In the genomic region with DNA sequence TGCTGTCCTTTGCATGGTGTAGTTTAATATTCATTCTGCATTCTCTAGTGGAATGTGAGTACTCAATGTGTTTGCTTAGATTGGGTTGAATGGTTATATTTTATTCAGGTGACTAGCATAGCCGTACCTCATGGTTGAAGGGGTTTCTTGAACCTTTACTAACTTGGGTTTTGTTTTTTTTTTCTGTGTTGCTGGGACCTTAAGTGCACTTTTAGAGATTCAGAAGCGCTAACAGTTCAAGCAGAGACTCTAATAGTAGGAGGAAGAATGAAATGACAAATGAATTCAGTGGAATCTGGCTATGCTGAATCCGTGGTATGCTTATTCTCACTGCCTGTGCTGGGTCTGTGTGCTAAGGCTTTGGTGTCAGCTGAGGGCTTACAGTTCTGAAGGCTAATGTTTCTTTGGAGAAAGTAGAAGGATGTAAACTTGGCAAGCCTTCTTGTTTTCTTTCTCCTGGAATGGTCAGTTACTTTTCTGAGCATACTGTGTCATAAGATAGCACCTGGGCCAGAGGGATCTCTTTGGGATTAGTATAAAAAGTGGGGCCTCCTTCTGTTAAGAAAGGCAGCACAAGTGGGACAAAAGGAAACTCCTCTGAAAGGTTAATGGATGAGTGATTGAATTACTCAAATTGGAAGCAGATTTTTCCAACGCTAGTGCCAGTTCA, we compare ENCODE assay signal across 22 cellular contexts. TPM values are rescaled to one million over a fixed set of nuclear protein-coding genes. Genes with fewer than 3 reads are reported as not detected.
DNase-seq lines count a peak whose midpoint lies in the region; ATAC-seq, FAIRE-seq and TF ChIP-seq lines count a peak whose summit lies in the region.
"Had no signal": no experiment of that assay in that cellular context is flagged by ENCODE, and none has a peak within 500 bp of the region (broad histone marks: within the 10 kb centered on the region; RNA-seq: fewer than 3 reads in every experiment).

No MANE protein-coding gene starts in this region.

- CTCF ChIA-PET in K562 (lab: Yijun Ruan, JAX; ENCODE audit: low intra/inter-chr PET ratio) (no interaction called here), PC-9 (lab: Charles Lee) (no interaction called here)

- BruUV-seq in K562 (replicated peaks; lab: Mats Ljungman, UMichigan) (no TSS peak), PC-9 (replicated peaks; lab: Mats Ljungman, UMichigan) (no TSS peak)

- no peaks in the 10 kb centered on the region for H3K4me1 ChIP-seq in K562 (replicated peaks in 1 of 2; ENCODE audit: control insufficient read depth in 2 of 2, insufficient read depth in 2 of 2, low read length in 2 of 2)
- peaks cover 2 to 6% of the 10 kb centered on the region in 2 donors for H3K4me1 ChIP-seq in kidney (ENCODE audit: control insufficient read depth in 1 of 2, insufficient read depth in 1 of 2, low read depth in 1 of 2, low read length in 2 of 2)
- no peaks in the 10 kb centered on the region for H3K4me1 ChIP-seq in PC-9 (replicated peaks; ENCODE audit: insufficient read depth)
- no peaks in the 10 kb centered on the region for H3K4me1 ChIP-seq in pancreas
- no peaks in the 10 kb centered on the region for H3K4me1 ChIP-seq in HAP-1

- TF ChIP-seq POLR2A in K562 (conservative IDR thresholded peaks at IDR 0.05), result no peak

- ATAC-seq in K562 (no peak), pancreas (no peak)
- ATAC-seq: effector memory CD8-positive, alpha-beta T cell; GM23338 had no signal

- H3K9me3 ChIP-seq in K562 (replicated peaks; ENCODE audit: control insufficient read depth, insufficient read depth, low read depth, low read length) (no peaks in the 10 kb centered on the region), kidney (ENCODE audit: control insufficient read depth in 1 of 2, low read length in 2 of 2) (no peaks in the 10 kb centered on the region), PC-9 (ENCODE audit: insufficient read depth, low read depth) (no peaks in the 10 kb centered on the region), pancreas (no peaks in the 10 kb centered on the region), HAP-1 (no peaks in the 10 kb centered on the region)
- H3K9me3 ChIP-seq: testis had no signal

- in situ Hi-C loops in Caki2 (cut with HindIII; ENCODE audit: low pct_unique_long_range_greater_than_20kb, low sequenced_read_pairs) (no loop called here), K562 (cut with MboI) (no loop called here), HAP-1 (cut with MboI; ENCODE audit: low sequenced_read_pairs) (no loop called here)

- no peak for TF ChIP-seq EP300 in K562 (IDR thresholded peaks at IDR 0.05; ENCODE audit: low read length)

- H3K4me3 ChIP-seq in K562, result no peak overlapping the region
- peak overlapping the region in 1 of 2 donors; percentile 14 for H3K4me3 ChIP-seq in kidney (ENCODE audit: low read length in 2 of 2)
- no peak overlapping the region for H3K4me3 ChIP-seq in retinal pigment epithelial cell (ENCODE audit: low read length)
- no peak overlapping the region for H3K4me3 ChIP-seq in PC-9
- H3K4me3 ChIP-seq in pancreas, result no peak overlapping the region
- no peak overlapping the region for H3K4me3 ChIP-seq in HAP-1
- H3K4me3 ChIP-seq: GM23338, heart left ventricle had no signal

- H2AFZ ChIP-seq in K562 (ENCODE audit: low read depth, low read length) (peak overlapping the region; percentile 66), PC-9 (no peak overlapping the region)
- H2AFZ ChIP-seq: GM23338 had no signal

- FAIRE-seq in K562 (lab: Jason Lieb, UNC) (no peak), kidney (lab: Jason Lieb, UNC) (no peak), pancreas (lab: Jason Lieb, UNC) (no peak)
- FAIRE-seq: RCC 7860 had no signal

- no peak overlapping the region for H3K9ac ChIP-seq in K562 (ENCODE audit: insufficient read depth in 1 of 2, low read depth in 2 of 2, low read length in 2 of 2)
- H3K9ac ChIP-seq in kidney (ENCODE audit: low read length in 2 of 2), result no peak overlapping the region

- no peaks in the 10 kb centered on the region for H3K27me3 ChIP-seq in K562 (ENCODE audit: control insufficient read depth in 2 of 2, insufficient read depth in 2 of 2, low read length in 2 of 2)
- H3K27me3 ChIP-seq in PC-9 (ENCODE audit: insufficient read depth, low read depth), result no peaks in the 10 kb centered on the region
- H3K27me3 ChIP-seq in pancreas, result no peaks in the 10 kb centered on the region
- H3K27me3 ChIP-seq in HAP-1 (ENCODE audit: low read depth), result peaks cover 9% of the 10 kb centered on the region
- H3K27me3 ChIP-seq: brain microvascular endothelial cell, heart left ventricle, testis had no signal

- POLR2A ChIA-PET in K562 (lab: Yijun Ruan, JAX) (interaction anchor here (0.6 kb wide), 1 partner anchor 294 kb away, joined by 3 read pairs; no protein-coding TSS in a partner anchor), PC-9 (lab: Charles Lee; ENCODE audit: unreplicated experiment) (no interaction called here)

- TF ChIP-seq CTCF in K562 (IDR thresholded peaks at IDR 0.05 in 2 of 3, conservative IDR thresholded peaks at IDR 0.05 in 1 of 3; ENCODE audit: insufficient read depth in 2 of 3, low read depth in 1 of 3, low read length in 3 of 3) (no peak), kidney (IDR thresholded peaks at IDR 0.05; ENCODE audit: borderline replicate concordance, extremely low read depth, insufficient read depth) (no peak), retinal pigment epithelial cell (conservative IDR thresholded peaks at IDR 0.05; ENCODE audit: low read depth, low read length) (no peak), PC-9 (conservative IDR thresholded peaks at IDR 0.05) (no peak), pancreas (IDR thresholded peaks at IDR 0.05) (no peak)

- H3F3A ChIP-seq in PC-9 (ENCODE audit: insufficient read depth, low read depth), result no peaks in the 10 kb centered on the region; the same call in 1 of the 2 replicates

- H3K9me2 ChIP-seq in PC-9 (ENCODE audit: insufficient read depth), result 0 out of 2 replicates have a peak, but pooled peaks cover 4% of the 10 kb centered on the region

- intact Hi-C loops in K562 (cut with micrococcal nuclease) (no loop called here), kidney (cut with DNase I) (no loop called here), PC-9 (cut with micrococcal nuclease; ENCODE audit: unreplicated experiment) (no loop called here), pancreas (cut with DNase I) (no loop called here)

- H3K36me3 ChIP-seq in K562 (ENCODE audit: control insufficient read depth, insufficient read depth, low read length) (no peaks in the 10 kb centered on the region), kidney (ENCODE audit: control insufficient read depth in 1 of 2, insufficient read depth in 2 of 2, low read length in 2 of 2) (no peaks in the 10 kb centered on the region), PC-9 (ENCODE audit: low read depth) (no peaks in the 10 kb centered on the region), pancreas (no peaks in the 10 kb centered on the region), HAP-1 (replicated peaks) (no peaks in the 10 kb centered on the region)
- H3K36me3 ChIP-seq: brain microvascular endothelial cell, heart left ventricle, WERI-Rb-1 had no signal

- H3K4me2 ChIP-seq in K562 (ENCODE audit: insufficient read depth, low read length) (peak overlapping the region; percentile 38; the same call in 1 of the 2 replicates), PC-9 (no peak overlapping the region)
- H3K4me2 ChIP-seq: GM23338 had no signal

- 1% methylated on average over 4 of the region's 4 CpGs for WGBS in K562 (ENCODE audit: insufficient coverage, low coverage, missing lambda C conversion rate)
- 66 to 69% methylated on average over 4 of the region's 4 CpGs for WGBS in pancreas, 2 donors

- H3K79me2 ChIP-seq in K562 (ENCODE audit: control insufficient read depth, insufficient read depth, low read length), result no peaks in the 10 kb centered on the region
- H3K79me2 ChIP-seq in PC-9 (ENCODE audit: low read depth), result peaks cover 10% of the 10 kb centered on the region

- no peak overlapping the region for H3K27ac ChIP-seq in K562 (ENCODE audit: extremely low read depth, low read depth, low read length)
- peak overlapping the region; percentile 18 to 68 for H3K27ac ChIP-seq in kidney (ENCODE audit: low read depth in 2 of 2, low read length in 2 of 2)
- no peak overlapping the region for H3K27ac ChIP-seq in PC-9
- no peak overlapping the region for H3K27ac ChIP-seq in pancreas
- H3K27ac ChIP-seq: brain microvascular endothelial cell, testis, WERI-Rb-1 had no signal

- H4K20me1 ChIP-seq in K562 (replicated peaks; ENCODE audit: control insufficient read depth, insufficient read depth, low read length), result no peaks in the 10 kb centered on the region
- H4K20me1 ChIP-seq in PC-9 (ENCODE audit: insufficient read depth), result no peaks in the 10 kb centered on the region

- DNase-seq in Caki2 (ENCODE audit: low read depth) (peak; percentile 89), K562 (ENCODE audit: extremely low read depth in 1 of 4, low spot score in 3 of 4) (no peak), kidney (no peak), retinal pigment epithelial cell (ENCODE audit: low read depth) (peak; percentile 44), PC-9 (no peak), OCI-M2 (lab: John Stamatoyannopoulos, UW; ENCODE audit: unreplicated experiment) (no peak), pancreas (no peak), HAP-1 (ENCODE audit: low spot score in 2 of 2) (no peak)
- DNase-seq: activated effector memory CD4-positive, alpha-beta T cell treated with Interleukin-2 at 50 U/mL for 16 hours; AML-193; brain microvascular endothelial cell; DMS153; effector memory CD8-positive, alpha-beta T cell; heart left ventricle; MM.1S; NCI-H2081 treated with DMSO at 0.1 percent for 48 hours; NCI-H526 treated with DMSO at 0.1 percent for 48 hours; retina; WERI-Rb-1 had no signal

- H3K9me1 ChIP-seq in K562 (ENCODE audit: control insufficient read depth, insufficient read depth, low read length), result no peaks in the 10 kb centered on the region

- no peak for TF ChIP-seq RAD21 in K562 (CRISPR knock-in tag; conservative IDR thresholded peaks at IDR 0.05 in 1 of 2, IDR thresholded peaks at IDR 0.05 in 1 of 2)

RNA-seq across cellular contexts. Expression of a gene that starts 28.7 kb away (rescaled TPM):
- total RNA-seq in Caki2 (2014; rRNA removed; shearing (Covaris generic); ENCODE audit: low replicate concordance), result 30.7 and 37.7 TPM in 2 replicates
- total RNA-seq in K562 (2011; cell fraction: chromatin; rRNA removed; ENCODE audit: low replicate concordance), result not detected in 2 replicates
- not detected in 2 replicates for total RNA-seq in K562 (2011; cell fraction: nucleolus; rRNA removed)
- total RNA-seq in K562 (2011; cell fraction: nucleoplasm; rRNA removed), result not detected in 2 replicates
- total RNA-seq in K562 (2014; rRNA removed) (not detected in 2 replicates), K562 (2014; rRNA removed; fragmentation: Illumina TruSeq; extraction: Trizol) (not detected in 2 replicates), K562 (2015; rRNA removed; fragmentation: Illumina TruSeq; extraction: Trizol) (not detected in 2 replicates), K562 (2021) (not detected in 2 replicates), kidney (153 TPM), PC-9 (2021) (26.2 and 34.5 TPM in 2 replicates), pancreas (10 to 100 TPM in 2 of 6 donors, 1 to 10 TPM in 4; 5.5 to 18.7 (median 8.1) TPM)
- polyA plus RNA-seq in K562 (2011; rRNA removed) (0.01 TPM in 1 of 2 replicates, not detected in the other), K562 (2014; fragmentation: Illumina TruSeq; extraction: Trizol) (not detected in 2 replicates), K562 (2014; fragmentation: Nextera tagmentation; extraction: Ambion mirVana) (under 1 TPM in 1 of 2 experiments, not detected in 1; 0.01 TPM), K562 (2014; rRNA removed) (not detected in 2 replicates), kidney (ENCODE audit: insufficient read depth, low read depth, low replicate concordance) (9.4 TPM), pancreas (1 to 10 TPM; 1.7 to 2.6 TPM)
- not detected in 2 replicates for polyA plus RNA-seq in K562 (2011; cell fraction: cytosol; rRNA removed)
- not detected in 2 replicates for polyA plus RNA-seq in K562 (2011; cell fraction: nucleus; rRNA removed)
- polyA plus RNA-seq in K562 (2012), result 0.03 and 0.07 TPM in 2 replicates
- not detected in 2 replicates for polyA minus RNA-seq in K562 (2011; rRNA and poly(A)+ RNA removed)
- not detected in 2 replicates for polyA minus RNA-seq in K562 (2011; cell fraction: cytosol; rRNA and poly(A)+ RNA removed)
- polyA minus RNA-seq in K562 (2011; cell fraction: nucleus; rRNA and poly(A)+ RNA removed), result not detected in 2 replicates

Comparison
In these comparisons a context has a peak if more than half of its experiments do, and no peak if none do; other contexts are left out.
1. DNase-seq: peak in Caki2 (single experiment) and retinal pigment epithelial cell (single experiment); none in K562 (0 of 4), kidney (single experiment), PC-9 (0 of 2), OCI-M2 (single experiment), pancreas (0 of 6) and HAP-1 (0 of 2).
2. H3K27ac ChIP-seq: peak in kidney (2 of 2); none in K562 (single experiment), PC-9 (single experiment) and pancreas (0 of 4).
3. RNA of a gene that starts 28.7 kb away (total RNA-seq): 153 TPM in kidney (single experiment), 30.7 to 37.7 TPM in Caki2, 26.2 to 34.5 TPM in PC-9 and 5.5 to 18.7 TPM in pancreas; not detected in K562; every median in the first group is over 4 times any median in the second.